In the genomic region with DNA sequence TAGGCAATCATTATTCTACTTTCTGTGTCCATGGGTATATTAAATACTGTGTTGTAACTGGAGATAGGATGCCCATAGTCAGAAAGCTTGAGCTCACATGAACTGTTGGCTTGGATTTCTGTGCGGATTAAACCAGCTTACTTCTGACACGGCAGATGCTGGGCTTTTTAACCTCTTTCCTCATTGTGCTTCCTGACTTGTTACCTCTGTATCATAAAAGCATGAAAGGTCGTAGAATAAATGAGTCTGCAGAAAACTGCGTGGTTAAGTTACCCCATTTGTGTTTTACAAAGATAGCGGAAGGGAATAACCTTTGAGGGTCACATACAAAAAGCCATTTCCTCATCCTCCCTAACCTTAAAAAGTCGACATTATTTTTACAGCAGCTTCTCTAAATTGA, we compare ENCODE assay signal across 16 cellular contexts.
DNase-seq lines count a peak whose midpoint lies in the region; ATAC-seq and TF ChIP-seq lines count a peak whose summit lies in the region.
"Had no signal": no experiment of that assay in that cellular context is flagged by ENCODE, and none has a peak within 500 bp of the region (broad histone marks: within the 10 kb centered on the region; RNA-seq: fewer than 3 reads in every experiment).

No MANE protein-coding gene starts in this region.

- H3K27me3 ChIP-seq in cardiac muscle cell, result no peaks in the 10 kb centered on the region
- H3K27me3 ChIP-seq in SU-DHL-6 (ENCODE audit: low read length), result no peaks in the 10 kb centered on the region
- H3K27me3 ChIP-seq in hepatocyte, result no peaks in the 10 kb centered on the region
- H3K27me3 ChIP-seq in stomach, result no peaks in the 10 kb centered on the region
- H3K27me3 ChIP-seq: foreskin keratinocyte had no signal

- H2AFZ ChIP-seq in SU-DHL-6 (ENCODE audit: low read depth, low read length, severe bottlenecking) (no peak overlapping the region), hepatocyte (no peak overlapping the region)

- TF ChIP-seq CTCF in cardiac muscle cell (IDR thresholded peaks at IDR 0.05; ENCODE audit: low read depth, low read length), result no peak
- no peak for TF ChIP-seq CTCF in SU-DHL-6 (IDR thresholded peaks at IDR 0.05; ENCODE audit: insufficient read depth, low read length, poor library complexity, severe bottlenecking)
- TF ChIP-seq CTCF in hepatocyte (IDR thresholded peaks at IDR 0.05; ENCODE audit: poor library complexity), result no peak
- TF ChIP-seq CTCF in stomach (IDR thresholded peaks at IDR 0.05), result no peak
- TF ChIP-seq CTCF in foreskin fibroblast (IDR thresholded peaks at IDR 0.05; ENCODE audit: low read depth, low read length), result no peak

- H4K20me1 ChIP-seq in SU-DHL-6 (ENCODE audit: low read depth, low read length) (no peaks in the 10 kb centered on the region), hepatocyte (ENCODE audit: insufficient read depth, poor library complexity, severe bottlenecking) (no peaks in the 10 kb centered on the region)

- peaks cover 60% of the 10 kb centered on the region for H3F3A ChIP-seq in SU-DHL-6 (ENCODE audit: insufficient read depth)

- DNase-seq in cardiac muscle cell (ENCODE audit: low read depth in 1 of 2, low spot score in 1 of 2), result no peak
- DNase-seq in Right ventricle myocardium superior, result no peak
- DNase-seq in hepatocyte (ENCODE audit: low spot score), result peak; percentile 23
- no peak for DNase-seq in stomach
- no peak for DNase-seq in activated effector memory CD4-positive, alpha-beta T cell treated with Interleukin-2 at 50 U/mL for 16 hours
- DNase-seq in foreskin fibroblast, result no peak
- no peak for DNase-seq in NCI-H774 (lab: John Stamatoyannopoulos, UW)
- DNase-seq: activated CD4-positive, alpha-beta T cell treated with anti-CD3 and anti-CD28 coated beads, Interleukin-2, amount 10 ng/mL, durations not matched to agents 24 days and 14 days; activated naive CD4-positive, alpha-beta T cell treated with anti-CD3 and anti-CD28 coated beads, Interleukin-2, amount 50 U/mL, for 16 hours; DMS79 treated with DMSO at 0.1 percent for 48 hours; foreskin keratinocyte; NCI-H146; occipital lobe had no signal

- WGBS in hepatocyte (ENCODE audit: low lambda C conversion rate, missing lambda C conversion rate), result 46% methylated on average over 6 of the region's 6 CpGs
- 28 to 35% (median 33%) methylated on average over 6 of the region's 6 CpGs for WGBS in stomach, 5 donors

- H3K9me3 ChIP-seq in cardiac muscle cell (ENCODE audit: low read depth) (no peaks in the 10 kb centered on the region), SU-DHL-6 (ENCODE audit: insufficient read depth, low read length) (no peaks in the 10 kb centered on the region), hepatocyte (ENCODE audit: low read depth) (no peaks in the 10 kb centered on the region), stomach (no peaks in the 10 kb centered on the region)
- H3K9me3 ChIP-seq: HAP-1 had no signal

- ATAC-seq in Right ventricle myocardium superior (ENCODE audit: poor library complexity), result no peak
- ATAC-seq: foreskin keratinocyte, SK-N-SH treated with all-trans-retinoic acid at 6 μM for 48 hours had no signal

- H3K9me2 ChIP-seq in SU-DHL-6 (replicated peaks; ENCODE audit: insufficient read depth, low read length), result no peaks in the 10 kb centered on the region
- no peaks in the 10 kb centered on the region for H3K9me2 ChIP-seq in hepatocyte (replicated peaks; ENCODE audit: insufficient read depth)

- H3K27ac ChIP-seq in cardiac muscle cell, result peak overlapping the region; percentile 90
- peak overlapping the region; percentile 52 for H3K27ac ChIP-seq in SU-DHL-6 (ENCODE audit: low read depth, low read length)
- peak overlapping the region; percentile 32 for H3K27ac ChIP-seq in hepatocyte
- H3K27ac ChIP-seq in stomach, result peak overlapping the region in 3 of 5 donors; percentile 32 to 54 (median 35)
- H3K27ac ChIP-seq: foreskin keratinocyte had no signal

- no peak overlapping the region for H3K9ac ChIP-seq in SU-DHL-6 (ENCODE audit: low read length)

- peaks cover 88% of the 10 kb centered on the region for H3K79me2 ChIP-seq in SU-DHL-6 (ENCODE audit: insufficient read depth, low read length)
- no peaks in the 10 kb centered on the region for H3K79me2 ChIP-seq in hepatocyte

- H3K4me3 ChIP-seq in cardiac muscle cell (no peak overlapping the region), SU-DHL-6 (ENCODE audit: insufficient read depth, low read length, poor library complexity, severe bottlenecking) (no peak overlapping the region), hepatocyte (no peak overlapping the region), stomach (no peak overlapping the region), foreskin fibroblast (ENCODE audit: low read depth in 1 of 2, low read length in 2 of 2) (no peak overlapping the region)
- H3K4me3 ChIP-seq: HAP-1 had no signal

- no peak for TF ChIP-seq EP300 in stomach (IDR thresholded peaks at IDR 0.05)

- H3K36me3 ChIP-seq in cardiac muscle cell (no peaks in the 10 kb centered on the region), SU-DHL-6 (ENCODE audit: low read length) (0 out of 2 replicates have a peak, but pooled peaks cover 2% of the 10 kb centered on the region), hepatocyte (replicated peaks; ENCODE audit: insufficient read depth, low read depth) (no peaks in the 10 kb centered on the region), stomach (no peaks in the 10 kb centered on the region)
- H3K36me3 ChIP-seq: HAP-1 had no signal

- H3K4me2 ChIP-seq in SU-DHL-6 (ENCODE audit: low read depth, low read length, poor library complexity, severe bottlenecking) (no peak overlapping the region), hepatocyte (no peak overlapping the region)

- H3K4me1 ChIP-seq in cardiac muscle cell (ENCODE audit: low read depth) (peaks cover 24% of the 10 kb centered on the region), hepatocyte (ENCODE audit: insufficient read depth) (no peaks in the 10 kb centered on the region), stomach (peaks cover 0 to 15% (median 6%) of the 10 kb centered on the region in 4 donors)

- TF ChIP-seq POLR2A in stomach (IDR thresholded peaks at IDR 0.05), result no peak

- intact Hi-C loops in Right ventricle myocardium superior (cut with DNase I), result no loop called here
- intact Hi-C loops in stomach (cut with DNase I; ENCODE audit: low total_unique reads), result no loop called here

Comparison
In these comparisons a context has a peak if more than half of its experiments do, and no peak if none do; other contexts are left out.
1. H3K27ac ChIP-seq: peak in every context shown above with its lines; median percentile 90 in cardiac muscle cell; 52 in SU-DHL-6; 35 in stomach; 32 in hepatocyte.